Comparison of ENCODE assay signal across 8 cellular contexts in genomic region chr16:30183961-30184429, GRCh38. TPM values are rescaled to one million over a fixed set of nuclear protein-coding genes. Genes with fewer than 3 reads are reported as not detected.
DNase-seq lines count a peak whose midpoint lies in the region; ATAC-seq and TF ChIP-seq lines count a peak whose summit lies in the region.

No MANE protein-coding gene starts in this region.

- H3K36me3 Mint-ChIP-seq in GM23338 (ENCODE audit: low read depth) = no peaks in the 10 kb centered on the region
- peaks cover 45% of the 10 kb centered on the region for H3K36me3 Mint-ChIP-seq in activated T-helper 2 cell treated with anti-CD3 and anti-CD28 coated beads, Interferon-gamma antibody, Interleukin-2, Interleukin-4, amounts not matched to agents 10 μg/mL and 5 μg/mL and 100 μg/mL, durations not matched to agents 14 hours and 24 hours and 36 hours (ENCODE audit: low read depth)

- H3K9me3 Mint-ChIP-seq in GM23338 = no peaks in the 10 kb centered on the region
- no peaks in the 10 kb centered on the region for H3K9me3 Mint-ChIP-seq in activated T-helper 2 cell treated with anti-CD3 and anti-CD28 coated beads, Interferon-gamma antibody, Interleukin-2, Interleukin-4, amounts not matched to agents 10 μg/mL and 5 μg/mL and 100 μg/mL, durations not matched to agents 14 hours and 24 hours and 36 hours

- H3K4me1 ChIP-seq in GM23338 (ENCODE audit: insufficient read depth) (peaks cover 4% of the 10 kb centered on the region; the same call in 1 of the 2 replicates), OCI-LY1 (ENCODE audit: insufficient read depth, low read length, severe bottlenecking) (peaks cover 37% of the 10 kb centered on the region), foreskin keratinocyte (no peaks in the 10 kb centered on the region)

- no peak overlapping the region for H3K27ac Mint-ChIP-seq in GM23338
- H3K27ac Mint-ChIP-seq in activated T-helper 2 cell treated with anti-CD3 and anti-CD28 coated beads, Interferon-gamma antibody, Interleukin-2, Interleukin-4, amounts not matched to agents 10 μg/mL and 5 μg/mL and 100 μg/mL, durations not matched to agents 14 hours and 24 hours and 36 hours = peak overlapping the region; percentile 97

- H3K27ac ChIP-seq in GM23338 (ENCODE audit: low read depth) = no peak overlapping the region
- peak overlapping the region; percentile 98 for H3K27ac ChIP-seq in OCI-LY1 (ENCODE audit: low read depth, low read length, poor library complexity, severe bottlenecking)
- H3K27ac ChIP-seq in foreskin keratinocyte = no peak overlapping the region

- intact Hi-C loops in activated T-helper 2 cell treated with anti-CD3 and anti-CD28 coated beads, Interferon-gamma antibody, Interleukin-2, Interleukin-4, amounts not matched to agents 10 μg/mL and 5 μg/mL and 100 μg/mL, durations not matched to agents 14 hours and 24 hours and 36 hours (cut with micrococcal nuclease) = no loop called here
- intact Hi-C loops in left ventricle myocardium superior (cut with micrococcal nuclease) = no loop called here

- no peaks in the 10 kb centered on the region for H3K9me2 ChIP-seq in GM23338 (ENCODE audit: insufficient read depth)
- H3K9me2 ChIP-seq in OCI-LY1 (ENCODE audit: low read depth, low read length) = no peaks in the 10 kb centered on the region

- H3K9me3 ChIP-seq in OCI-LY1 (ENCODE audit: low read length) = no peaks in the 10 kb centered on the region

- H3K4me3 ChIP-seq in GM23338 (peak overlapping the region; percentile 71), OCI-LY1 (ENCODE audit: low read depth, low read length, poor library complexity, severe bottlenecking) (peak overlapping the region; percentile 87)

- H3K36me3 ChIP-seq in GM23338 (ENCODE audit: insufficient read depth) = no peaks in the 10 kb centered on the region
- H3K36me3 ChIP-seq in OCI-LY1 (ENCODE audit: insufficient read depth, low read length) = peaks cover 40% of the 10 kb centered on the region

- no peaks in the 10 kb centered on the region for H4K20me1 ChIP-seq in GM23338 (replicated peaks; ENCODE audit: insufficient read depth)
- no peaks in the 10 kb centered on the region for H4K20me1 ChIP-seq in OCI-LY1 (ENCODE audit: insufficient read depth, low read length)

- no peak overlapping the region for H2AFZ ChIP-seq in GM23338
- H2AFZ ChIP-seq in OCI-LY1 (ENCODE audit: low read length) = no peak overlapping the region

- H3K4me3 Mint-ChIP-seq in GM23338 = peak overlapping the region; percentile 62
- peak overlapping the region; percentile 100 for H3K4me3 Mint-ChIP-seq in activated T-helper 2 cell treated with anti-CD3 and anti-CD28 coated beads, Interferon-gamma antibody, Interleukin-2, Interleukin-4, amounts not matched to agents 10 μg/mL and 5 μg/mL and 100 μg/mL, durations not matched to agents 14 hours and 24 hours and 36 hours (ENCODE audit: low read depth)

- H3K9ac ChIP-seq in OCI-LY1 (ENCODE audit: low read length) = peak overlapping the region; percentile 97

- 0 out of 2 replicates have a peak, but pooled peaks cover 5% of the 10 kb centered on the region for H3F3A ChIP-seq in GM23338 (replicated peaks; ENCODE audit: low read depth)
- H3F3A ChIP-seq in OCI-LY1 (ENCODE audit: insufficient read depth, low read length) = no peaks in the 10 kb centered on the region

- DNase-seq in CMK (ENCODE audit: low read depth) (peak; percentile 82), GM23338 (ENCODE audit: low spot score) (peak; percentile 16), left ventricle myocardium superior (peak; percentile 56), foreskin keratinocyte (no peak), NCI-H82 treated with DMSO at 0.1 percent for 48 hours (lab: John Stamatoyannopoulos, UW; ENCODE audit: unreplicated experiment) (no peak)
- DNase-seq in activated T-helper 2 cell treated with anti-CD3 and anti-CD28 coated beads, Interferon-gamma antibody, Interleukin-2, Interleukin-4, amounts not matched to agents 10 μg/mL and 5 μg/mL and 100 μg/mL, durations not matched to agents 14 hours and 24 hours and 36 hours (ENCODE audit: low spot score) = peak; percentile 81
- peak; percentile 49 for DNase-seq in stimulated activated CD4-positive, alpha-beta T cell treated with anti-CD3 and anti-CD28 coated beads, Interleukin-12 subunit alpha, Interleukin-12 subunit beta, amount 100 ng/mL, for 4 hours

- H3K4me2 ChIP-seq in GM23338 = peak overlapping the region; percentile 93
- peak overlapping the region; percentile 80 for H3K4me2 ChIP-seq in OCI-LY1 (ENCODE audit: low read length)

- ATAC-seq in GM23338 (no peak), left ventricle myocardium superior (no peak), foreskin keratinocyte (no peak)

- H3K27me3 ChIP-seq in GM23338 (ENCODE audit: insufficient read depth) = peaks cover 14% of the 10 kb centered on the region; the same call in 1 of the 2 replicates
- no peaks in the 10 kb centered on the region for H3K27me3 ChIP-seq in OCI-LY1 (ENCODE audit: insufficient read depth, low read length)
- H3K27me3 ChIP-seq in foreskin keratinocyte = no peaks in the 10 kb centered on the region

- TF ChIP-seq CTCF in GM23338 (conservative IDR thresholded peaks at IDR 0.05; ENCODE audit: low read depth in 2 of 2) = no peak
- TF ChIP-seq CTCF in OCI-LY1 (IDR thresholded peaks at IDR 0.05; ENCODE audit: low read length) = no peak
- no peak for TF ChIP-seq CTCF in foreskin keratinocyte (conservative IDR thresholded peaks at IDR 0.05)

- peaks cover 22% of the 10 kb centered on the region for H3K27me3 Mint-ChIP-seq in GM23338 (ENCODE audit: insufficient read depth, low read depth, poor library complexity)
- no peaks in the 10 kb centered on the region for H3K27me3 Mint-ChIP-seq in activated T-helper 2 cell treated with anti-CD3 and anti-CD28 coated beads, Interferon-gamma antibody, Interleukin-2, Interleukin-4, amounts not matched to agents 10 μg/mL and 5 μg/mL and 100 μg/mL, durations not matched to agents 14 hours and 24 hours and 36 hours (ENCODE audit: low read depth)

- H3K4me1 Mint-ChIP-seq in GM23338 = peaks cover 15% of the 10 kb centered on the region
- H3K4me1 Mint-ChIP-seq in activated T-helper 2 cell treated with anti-CD3 and anti-CD28 coated beads, Interferon-gamma antibody, Interleukin-2, Interleukin-4, amounts not matched to agents 10 μg/mL and 5 μg/mL and 100 μg/mL, durations not matched to agents 14 hours and 24 hours and 36 hours (ENCODE audit: low read depth) = peaks cover 26% of the 10 kb centered on the region

- H3K79me2 ChIP-seq in GM23338 (replicated peaks; ENCODE audit: insufficient read depth) = no peaks in the 10 kb centered on the region
- no peaks in the 10 kb centered on the region for H3K79me2 ChIP-seq in OCI-LY1 (ENCODE audit: insufficient read depth, low read length)

TF ChIP-seq in GM23338, 12 proteins besides CTCF, POLR2A, EP300 and RAD21 (continues in another document):
- TF ChIP-seq ZNF331 (CRISPR knock-in tag; IDR thresholded peaks at IDR 0.05; ENCODE audit: low read depth) (no peak), EZH2phosphoT487 (IDR thresholded peaks at IDR 0.05; ENCODE audit: unreplicated experiment) (no peak), CREB1 (CRISPR knock-in tag; IDR thresholded peaks at IDR 0.05; ENCODE audit: low read depth) (no peak)

RNA-seq across cellular contexts. Expression of gene CORO1A, which starts 0.6 kb away (rescaled TPM):
- total RNA-seq in GM23338 (2014; rRNA removed; shearing (Covaris generic)) = 17.9 and 23.5 TPM in 2 replicates
- polyA plus RNA-seq in GM23338 (2016; fragmentation: Nextera tagmentation; extraction: Ambion mirVana) (10.2 and 13.8 TPM in 2 replicates), foreskin keratinocyte (18.7 and 30.3 TPM in 2 replicates)
- 843 and 845 TPM in 2 replicates for total RNA-seq in activated T-helper 2 cell treated with anti-CD3 and anti-CD28 coated beads, Interferon-gamma antibody, Interleukin-2, Interleukin-4, amounts not matched to agents 10 μg/mL and 5 μg/mL and 100 μg/mL, durations not matched to agents 14 hours and 24 hours and 36 hours
- total RNA-seq in left ventricle myocardium superior (10.3 TPM), foreskin keratinocyte (12.2 and 18.8 TPM in 2 replicates)

RNA-seq across cellular contexts. Expression of gene BOLA2B, which starts 9.5 kb away (rescaled TPM):
- 335 and 350 TPM in 2 replicates for total RNA-seq in GM23338 (2014; rRNA removed; shearing (Covaris generic))
- polyA plus RNA-seq in GM23338 (2016; fragmentation: Nextera tagmentation; extraction: Ambion mirVana) = 659 and 682 TPM in 2 replicates
- 225 and 245 TPM in 2 replicates for total RNA-seq in activated T-helper 2 cell treated with anti-CD3 and anti-CD28 coated beads, Interferon-gamma antibody, Interleukin-2, Interleukin-4, amounts not matched to agents 10 μg/mL and 5 μg/mL and 100 μg/mL, durations not matched to agents 14 hours and 24 hours and 36 hours
- total RNA-seq in left ventricle myocardium superior = 49.5 TPM
- 165 and 184 TPM in 2 replicates for total RNA-seq in foreskin keratinocyte
- polyA plus RNA-seq in foreskin keratinocyte = 155 and 156 TPM in 2 replicates

RNA-seq across cellular contexts. Expression of gene SLX1A, which starts 9.7 kb away (rescaled TPM):
- 27.3 and 29.5 TPM in 2 replicates for total RNA-seq in GM23338 (2014; rRNA removed; shearing (Covaris generic))
- polyA plus RNA-seq in GM23338 (2016; fragmentation: Nextera tagmentation; extraction: Ambion mirVana) (97.5 and 112 TPM in 2 replicates), foreskin keratinocyte (4.2 and 9.3 TPM in 2 replicates)
- 58.4 and 65.3 TPM in 2 replicates for total RNA-seq in activated T-helper 2 cell treated with anti-CD3 and anti-CD28 coated beads, Interferon-gamma antibody, Interleukin-2, Interleukin-4, amounts not matched to agents 10 μg/mL and 5 μg/mL and 100 μg/mL, durations not matched to agents 14 hours and 24 hours and 36 hours
- total RNA-seq in left ventricle myocardium superior (16.5 TPM), foreskin keratinocyte (23.6 and 24.8 TPM in 2 replicates)

RNA-seq across cellular contexts. Expression of gene SULT1A3, which starts 15.1 kb away (rescaled TPM):
- total RNA-seq in GM23338 (2014; rRNA removed; shearing (Covaris generic)) = 2.8 and 11.2 TPM in 2 replicates
- 17.4 and 19.5 TPM in 2 replicates for polyA plus RNA-seq in GM23338 (2016; fragmentation: Nextera tagmentation; extraction: Ambion mirVana)
- total RNA-seq in activated T-helper 2 cell treated with anti-CD3 and anti-CD28 coated beads, Interferon-gamma antibody, Interleukin-2, Interleukin-4, amounts not matched to agents 10 μg/mL and 5 μg/mL and 100 μg/mL, durations not matched to agents 14 hours and 24 hours and 36 hours = 13.6 and 19.1 TPM in 2 replicates
- 12.5 TPM for total RNA-seq in left ventricle myocardium superior
- total RNA-seq in foreskin keratinocyte = 7.5 and 8.2 TPM in 2 replicates
- 9.5 and 12.6 TPM in 2 replicates for polyA plus RNA-seq in foreskin keratinocyte

Comparison
In these comparisons a context has a peak if more than half of its experiments do, and no peak if none do; other contexts are left out.
1. DNase-seq: peak in CMK (single experiment), GM23338 (single experiment), activated T-helper 2 cell treated with anti-CD3 and anti-CD28 coated beads, Interferon-gamma antibody, Interleukin-2, Interleukin-4, amounts not matched to agents 10 μg/mL and 5 μg/mL and 100 μg/mL, durations not matched to agents 14 hours and 24 hours and 36 hours (single experiment), left ventricle myocardium superior (single experiment) and stimulated activated CD4-positive, alpha-beta T cell treated with anti-CD3 and anti-CD28 coated beads, Interleukin-12 subunit alpha, Interleukin-12 subunit beta, amount 100 ng/mL, for 4 hours (single experiment); none in foreskin keratinocyte (0 of 2) and NCI-H82 treated with DMSO at 0.1 percent for 48 hours (single experiment).
2. RNA of gene CORO1A, which starts 0.6 kb away (total RNA-seq): 843 to 845 TPM in activated T-helper 2 cell treated with anti-CD3 and anti-CD28 coated beads, Interferon-gamma antibody, Interleukin-2, Interleukin-4, amounts not matched to agents 10 μg/mL and 5 μg/mL and 100 μg/mL, durations not matched to agents 14 hours and 24 hours and 36 hours; 17.9 to 23.5 TPM in GM23338, 12.2 to 18.8 TPM in foreskin keratinocyte and 10.3 TPM in left ventricle myocardium superior (single experiment); every median in the first group is over 10 times any median in the second.